Comparison of ENCODE assay signal across 26 cellular contexts in genomic region chr22:48004936-48005335, GRCh38.
"Had no signal": no experiment of that assay in that cellular context is flagged by ENCODE, and none has a peak within 500 bp of the region (broad histone marks: within the 10 kb centered on the region; RNA-seq: fewer than 3 reads in every experiment).

No MANE protein-coding gene starts in this region.

- H3K4me1 ChIP-seq: neural progenitor cell, parathyroid adenoma, psoas muscle, spleen, suprapubic skin, testis, tibial artery, transverse colon, upper lobe of right lung, uterus had no signal

- ATAC-seq: natural killer cell; psoas muscle; right cardiac atrium; sciatic nerve; stimulated activated memory B cell treated with anti-CD40 and anti-IgM and Interleukin-4, amounts not matched to agents 10 μg/mL and 1 μg/mL and 100 μg/mL, for 72 hours; stimulated activated naive CD8-positive, alpha-beta T cell treated with anti-CD3 and anti-CD28 coated beads, Interleukin-15, amount 100 ng/mL, for 72 hours; stimulated activated naive CD8-positive, alpha-beta T cell treated with anti-CD3 and anti-CD28 coated beads, Interleukin-15, Interleukin-2, amounts not matched to agents 100 U/mL and 50 U/mL, for 24 hours; upper lobe of right lung had no signal

- H3K27me3 ChIP-seq: neural progenitor cell, ovary, suprapubic skin, testis, tibial artery, transverse colon, uterus had no signal

- H3K27ac ChIP-seq: neural progenitor cell, ovary, parathyroid adenoma, psoas muscle, skin epidermis, spleen, suprapubic skin, testis, tibial artery, transverse colon, upper lobe of right lung, uterus had no signal

- DNase-seq: natural killer cell; occipital lobe; ovary; posterior cingulate gyrus; psoas muscle; right cardiac atrium; spleen; stimulated activated CD4-positive, alpha-beta T cell treated with anti-CD3 and anti-CD28 coated beads, Interleukin-12 subunit alpha, Interleukin-12 subunit beta, amount 100 ng/mL, for 4 hours; stimulated activated CD4-positive, alpha-beta T cell treated with anti-CD3 and anti-CD28 coated beads, Interleukin-1b, Interleukin-23, amount 100 ng/mL, for 48 hours; stimulated activated CD4-positive, alpha-beta T cell treated with anti-CD3 and anti-CD28 coated beads, Interleukin-4, amount 100 ng/mL, for 1 hour; stimulated activated CD4-positive, alpha-beta T cell treated with anti-CD3 and anti-CD28 coated beads, Interleukin-4, amount 100 ng/mL, for 4 hours; stimulated activated CD8-positive, alpha-beta memory T cell treated with anti-CD3 and anti-CD28 coated beads, Interleukin-4, amount 100 ng/mL, for 48 hours; stimulated activated naive CD4-positive, alpha-beta T cell; stimulated activated naive CD8-positive, alpha-beta T cell treated with anti-CD3 and anti-CD28 coated beads, Interleukin-15, amount 100 ng/mL, for 72 hours; stimulated activated naive CD8-positive, alpha-beta T cell treated with anti-CD3 and anti-CD28 coated beads, Interleukin-15, Interleukin-2, amounts not matched to agents 100 U/mL and 50 U/mL, for 24 hours; testis; tibial artery; transverse colon; upper lobe of right lung; uterus had no signal
